Comparison of ENCODE assay signal across 20 cellular contexts in genomic region chr16:11691235-11691634, GRCh38.
"Had no signal": no experiment of that assay in that cellular context is flagged by ENCODE, and none has a peak within 500 bp of the region (broad histone marks: within the 10 kb centered on the region; RNA-seq: fewer than 3 reads in every experiment).

No MANE protein-coding gene starts in this region.

- H3K27me3 Mint-ChIP-seq: naive thymus-derived CD8-positive, alpha-beta T cell; T-cell; type B pancreatic cell had no signal

- FAIRE-seq: astrocyte had no signal

- H3K9me3 Mint-ChIP-seq: activated T-cell treated with anti-CD3 and anti-CD28 coated beads, Interleukin-2, amount 50 U/mL, for 72 hours; immature natural killer cell; naive thymus-derived CD8-positive, alpha-beta T cell; T-cell; type B pancreatic cell had no signal

- ATAC-seq: activated T-cell treated with anti-CD3 and anti-CD28 coated beads, Interleukin-2, amount 50 U/mL, for 72 hours; left ventricle myocardium superior; naive thymus-derived CD8-positive, alpha-beta T cell; right cardiac atrium; T-cell had no signal

- H3K9me3 ChIP-seq: adrenal gland, prostate gland, stomach, testis had no signal

- H3K4me3 ChIP-seq: adrenal gland, prostate gland, skin epidermis, stomach, testis had no signal

- H3K27ac ChIP-seq: prostate gland, skin epidermis, testis had no signal

- H3K4me3 Mint-ChIP-seq: activated T-cell treated with anti-CD3 and anti-CD28 coated beads, Interleukin-2, amount 50 U/mL, for 72 hours; immature natural killer cell; naive thymus-derived CD8-positive, alpha-beta T cell; T-cell; type B pancreatic cell had no signal

- H3K27me3 ChIP-seq: adrenal gland, stomach, testis had no signal

- DNase-seq: activated CD4-positive, alpha-beta T cell treated with anti-CD3 and anti-CD28 coated beads, Interleukin-2, amount 50 U/mL, for 1 hour; activated CD4-positive, CD25-positive, alpha-beta regulatory T cell treated with anti-CD3 and anti-CD28 coated beads, Interleukin-2, amount 50 U/mL, for 72 hours; activated effector memory CD4-positive, alpha-beta T cell treated with anti-CD3 and anti-CD28 coated beads, Interleukin-2, amount 50 U/mL, for 16 hours; activated naive CD4-positive, alpha-beta T cell treated with anti-CD3 and anti-CD28 coated beads, Interleukin-2, amount 50 U/mL, for 16 hours; activated T-cell treated with anti-CD3 and anti-CD28 coated beads, Interleukin-2, amount 50 U/mL, for 72 hours; immature natural killer cell; kidney glomerular epithelial cell; left ventricle myocardium superior; mesenchymal stem cell; naive thymus-derived CD8-positive, alpha-beta T cell; stomach; T-cell; T-helper 9 cell; testis had no signal

- H3K27ac Mint-ChIP-seq: activated T-cell treated with anti-CD3 and anti-CD28 coated beads, Interleukin-2, amount 50 U/mL, for 72 hours; immature natural killer cell; type B pancreatic cell had no signal
